In genomic region chrX:41421071-41421729, GRCh38 we compare ENCODE assay signal across 18 cellular contexts. TPM values are rescaled to one million over a fixed set of nuclear protein-coding genes. Genes with fewer than 3 reads are reported as not detected.
DNase-seq lines count a peak whose midpoint lies in the region; FAIRE-seq and TF ChIP-seq lines count a peak whose summit lies in the region.
"Had no signal": no experiment of that assay in that cellular context is flagged by ENCODE, and none has a peak within 500 bp of the region (broad histone marks: within the 10 kb centered on the region; RNA-seq: fewer than 3 reads in every experiment).

No MANE protein-coding gene starts in this region.

- H3K36me3 ChIP-seq in KOPT-K1 (ENCODE audit: insufficient read depth, low read length) (no peaks in the 10 kb centered on the region), endothelial cell of umbilical vein (ENCODE audit: control insufficient read depth in 2 of 2, extremely low read depth in 1 of 2, insufficient read depth in 2 of 2, low read length in 2 of 2) (no peaks in the 10 kb centered on the region), skeletal muscle satellite cell (ENCODE audit: insufficient read depth, low read length) (no peaks in the 10 kb centered on the region), tibial artery (no peaks in the 10 kb centered on the region)

- dilution Hi-C loops in endothelial cell of umbilical vein (cut with MboI; ENCODE audit: extremely low pct_ligation_motif_present, low sequenced_read_pairs) = no loop called here

- H4K20me1 ChIP-seq in endothelial cell of umbilical vein (replicated peaks; ENCODE audit: control insufficient read depth, extremely low read depth, insufficient read depth, low read length) = no peaks in the 10 kb centered on the region

- no TSS peak for BruUV-seq in endothelial cell of umbilical vein (replicated peaks; lab: Mats Ljungman, UMichigan)

- H3K9me3 ChIP-seq in KOPT-K1 (ENCODE audit: insufficient read depth, low read length, poor library complexity, severe bottlenecking) = no peaks in the 10 kb centered on the region
- H3K9me3 ChIP-seq in endothelial cell of umbilical vein (replicated peaks; ENCODE audit: control insufficient read depth, insufficient read depth, low read length) = no peaks in the 10 kb centered on the region
- H3K9me3 ChIP-seq in skeletal muscle satellite cell (replicated peaks; ENCODE audit: low read length) = no peaks in the 10 kb centered on the region
- no peaks in the 10 kb centered on the region for H3K9me3 ChIP-seq in tibial artery

- intact Hi-C loops in endothelial cell of umbilical vein (cut with micrococcal nuclease) = no loop called here
- intact Hi-C loops in tibial artery (cut with DNase I; ENCODE audit: low total_unique reads) = no loop called here

- POLR2A ChIA-PET in endothelial cell of umbilical vein (lab: Charles Lee) = no interaction called here

- CTCF ChIA-PET in activated naive CD4-positive, alpha-beta T cell treated with anti-CD3 and anti-CD28 coated beads, Interleukin-2, amount 10 ng/mL, durations not matched to agents 7 days and 5 days (lab: Charles Lee) = interaction anchor here (0.6 kb wide), 1 partner anchor 43 kb away, joined by 3 read pairs; no protein-coding TSS in a partner anchor
- CTCF ChIA-PET in endothelial cell of umbilical vein (lab: Charles Lee) = no interaction called here

- DNase-seq in activated naive CD4-positive, alpha-beta T cell treated with anti-CD3 and anti-CD28 coated beads, Interleukin-2, amount 10 ng/mL, durations not matched to agents 7 days and 5 days = peak; percentile 22
- no peak for DNase-seq in activated naive CD4-positive, alpha-beta T cell (lab: John Stamatoyannopoulos, UW)
- DNase-seq in endothelial cell of umbilical vein (ENCODE audit: low read depth, low spot score) (no peak), DMS53 (lab: John Stamatoyannopoulos, UW) (no peak), progenitor cell of endocrine pancreas (ENCODE audit: low spot score, unreplicated experiment) (no peak), tibial artery (no peak)
- DNase-seq: activated CD4-positive, CD25-positive, alpha-beta regulatory T cell; activated T-cell treated with anti-CD3 and anti-CD28 coated beads, Interleukin-2, amount 50 U/mL, for 1 hour; DMS79; foreskin melanocyte; HCEC 1CT; NCI-H1105 treated with DMSO at 0.1 percent for 48 hours; NCI-H446 treated with DMSO at 0.1 percent for 48 hours; nucleus accumbens had no signal

- no peaks in the 10 kb centered on the region for H3K9me1 ChIP-seq in endothelial cell of umbilical vein (replicated peaks; ENCODE audit: control insufficient read depth, extremely low read depth, insufficient read depth, low read length)

- TF ChIP-seq POLR2A in endothelial cell of umbilical vein (IDR thresholded peaks at IDR 0.05; ENCODE audit: low read depth, low read length) = no peak

- no peaks in the 10 kb centered on the region for H3K79me2 ChIP-seq in endothelial cell of umbilical vein (ENCODE audit: control insufficient read depth, insufficient read depth, low read length)

- H3K27ac Mint-ChIP-seq in activated naive CD4-positive, alpha-beta T cell treated with anti-CD3 and anti-CD28 coated beads, Interleukin-2, amount 10 ng/mL, durations not matched to agents 7 days and 5 days = no peak overlapping the region
- H3K27ac Mint-ChIP-seq in progenitor cell of endocrine pancreas = no peak overlapping the region
- H3K27ac Mint-ChIP-seq: mesothelial cell of epicardium had no signal

- no peak for TF ChIP-seq CTCF in endothelial cell of umbilical vein (IDR thresholded peaks at IDR 0.05; ENCODE audit: extremely low read depth in 1 of 2, insufficient read depth in 1 of 2, low read depth in 1 of 2, low read length in 2 of 2)
- TF ChIP-seq CTCF in progenitor cell of endocrine pancreas (IDR thresholded peaks at IDR 0.05; ENCODE audit: unreplicated experiment) = no peak
- TF ChIP-seq CTCF in tibial artery (IDR thresholded peaks at IDR 0.05) = no peak

- H3K4me1 ChIP-seq in endothelial cell of umbilical vein (ENCODE audit: control insufficient read depth, extremely low read depth, insufficient read depth, low read length) (no peaks in the 10 kb centered on the region), skeletal muscle satellite cell (ENCODE audit: control insufficient read depth, insufficient read depth, low read length) (no peaks in the 10 kb centered on the region), tibial artery (no peaks in the 10 kb centered on the region)

- H3K9me3 Mint-ChIP-seq in activated naive CD4-positive, alpha-beta T cell treated with anti-CD3 and anti-CD28 coated beads, Interleukin-2, amount 10 ng/mL, durations not matched to agents 7 days and 5 days = no peaks in the 10 kb centered on the region
- H3K9me3 Mint-ChIP-seq in progenitor cell of endocrine pancreas (ENCODE audit: low read depth) = no peaks in the 10 kb centered on the region

- H3K9ac ChIP-seq in endothelial cell of umbilical vein (replicated peaks; ENCODE audit: extremely low read depth, insufficient read depth, low read length) (no peak overlapping the region), skeletal muscle satellite cell (ENCODE audit: low read depth, low read length) (no peak overlapping the region)

- peaks cover 9% of the 10 kb centered on the region for H3K4me1 Mint-ChIP-seq in activated naive CD4-positive, alpha-beta T cell treated with anti-CD3 and anti-CD28 coated beads, Interleukin-2, amount 10 ng/mL, durations not matched to agents 7 days and 5 days
- H3K4me1 Mint-ChIP-seq in progenitor cell of endocrine pancreas (ENCODE audit: low read depth) = no peaks in the 10 kb centered on the region
- H3K4me1 Mint-ChIP-seq: mesothelial cell of epicardium had no signal

- no peak overlapping the region for H2AFZ ChIP-seq in endothelial cell of umbilical vein (ENCODE audit: low read depth, low read length)

- no peaks in the 10 kb centered on the region for H3K27me3 Mint-ChIP-seq in activated naive CD4-positive, alpha-beta T cell treated with anti-CD3 and anti-CD28 coated beads, Interleukin-2, amount 10 ng/mL, durations not matched to agents 7 days and 5 days
- H3K27me3 Mint-ChIP-seq in progenitor cell of endocrine pancreas = no peaks in the 10 kb centered on the region

- H3K27me3 ChIP-seq in endothelial cell of umbilical vein (ENCODE audit: control insufficient read depth in 2 of 2, insufficient read depth in 2 of 2, low read length in 2 of 2) (no peaks in the 10 kb centered on the region), skeletal muscle satellite cell (ENCODE audit: control insufficient read depth, insufficient read depth, low read length) (peaks cover 2% of the 10 kb centered on the region), tibial artery (no peaks in the 10 kb centered on the region)

- peak overlapping the region; percentile 54 for H3K4me3 Mint-ChIP-seq in activated naive CD4-positive, alpha-beta T cell treated with anti-CD3 and anti-CD28 coated beads, Interleukin-2, amount 10 ng/mL, durations not matched to agents 7 days and 5 days
- no peak overlapping the region for H3K4me3 Mint-ChIP-seq in progenitor cell of endocrine pancreas (ENCODE audit: low read depth)
- H3K4me3 Mint-ChIP-seq: mesothelial cell of epicardium had no signal

- FAIRE-seq in endothelial cell of umbilical vein (lab: Jason Lieb, UNC) = peak; percentile 76

- no peak overlapping the region for H3K4me2 ChIP-seq in endothelial cell of umbilical vein (ENCODE audit: insufficient read depth, low read length)
- peak overlapping the region; percentile 44 for H3K4me2 ChIP-seq in skeletal muscle satellite cell (ENCODE audit: low read length)

- H3K4me3 ChIP-seq in endothelial cell of umbilical vein (replicated peaks in 1 of 3; ENCODE audit: insufficient read depth in 1 of 3, low read depth in 1 of 3, low read length in 3 of 3) (no peak overlapping the region), skeletal muscle satellite cell (ENCODE audit: low read length) (peak overlapping the region; percentile 44), tibial artery (no peak overlapping the region)

- no peaks in the 10 kb centered on the region for H3K36me3 Mint-ChIP-seq in activated naive CD4-positive, alpha-beta T cell treated with anti-CD3 and anti-CD28 coated beads, Interleukin-2, amount 10 ng/mL, durations not matched to agents 7 days and 5 days
- no peaks in the 10 kb centered on the region for H3K36me3 Mint-ChIP-seq in progenitor cell of endocrine pancreas (ENCODE audit: insufficient read depth)
- H3K36me3 Mint-ChIP-seq: mesothelial cell of epicardium had no signal

- H3K27ac ChIP-seq in KOPT-K1 (ENCODE audit: low read depth, low read length, poor library complexity, severe bottlenecking) = peak overlapping the region; percentile 48
- H3K27ac ChIP-seq in endothelial cell of umbilical vein (ENCODE audit: insufficient read depth, low read depth, low read length) = no peak overlapping the region
- no peak overlapping the region for H3K27ac ChIP-seq in tibial artery

TF ChIP-seq in endothelial cell of umbilical vein, 7 proteins besides CTCF, POLR2A, EP300 and RAD21:
- TF ChIP-seq MYC (IDR thresholded peaks at IDR 0.05; ENCODE audit: low read depth, low read length) (no peak), JUN (IDR thresholded peaks at IDR 0.05; ENCODE audit: borderline replicate concordance, insufficient read depth, insufficient read length, low read depth) (no peak), FOS (IDR thresholded peaks at IDR 0.05; ENCODE audit: borderline replicate concordance, insufficient read depth, low read length) (no peak), EZH2 (IDR thresholded peaks at IDR 0.05; ENCODE audit: borderline replicate concordance, low read depth, low read length, severe bottlenecking) (no peak), POLR2AphosphoS5 (IDR thresholded peaks at IDR 0.05; ENCODE audit: insufficient read depth, low read depth, low read length) (no peak)

RNA-seq across cellular contexts. Expression of gene NYX, which starts 25.9 kb away (rescaled TPM):
- total RNA-seq in endothelial cell of umbilical vein (not detected in 2 replicates), progenitor cell of endocrine pancreas (not detected in 2 replicates)
- not detected in 2 replicates for polyA plus RNA-seq in endothelial cell of umbilical vein
- not detected in 2 replicates for polyA plus RNA-seq in endothelial cell of umbilical vein (2011; cell fraction: cytosol; rRNA removed)
- polyA plus RNA-seq in endothelial cell of umbilical vein (2011; cell fraction: nucleus; rRNA removed) = not detected in 2 replicates
- polyA plus RNA-seq in endothelial cell of umbilical vein (2012) = not detected in 2 replicates
- not detected in 2 replicates for polyA minus RNA-seq in endothelial cell of umbilical vein
- not detected for polyA minus RNA-seq in endothelial cell of umbilical vein (2011; cell fraction: cytosol; rRNA and poly(A)+ RNA removed)
- polyA minus RNA-seq in endothelial cell of umbilical vein (2011; cell fraction: nucleus; rRNA and poly(A)+ RNA removed) = not detected in 2 replicates
- not detected in 2 replicates for total RNA-seq in skeletal muscle satellite cell (2012; rRNA removed)
- total RNA-seq: mesothelial cell of epicardium had no signal
- polyA plus RNA-seq: BJ had no signal
